Comparison of ENCODE assay signal across 10 cellular contexts in genomic region chr11:58963551-58964075, GRCh38. TPM values are rescaled to one million over a fixed set of nuclear protein-coding genes. Genes with fewer than 3 reads are reported as not detected.
A peak's percentile ranks its signal among the peaks of the same experiment; 100 is the strongest.
DNase-seq lines count a peak whose midpoint lies in the region; TF ChIP-seq lines count a peak whose summit lies in the region.
"Had no signal": no experiment of that assay in that cellular context is flagged by ENCODE, and none has a peak within 500 bp of the region (broad histone marks: within the 10 kb centered on the region; RNA-seq: fewer than 3 reads in every experiment).

No MANE protein-coding gene starts in this region.

- H3K4me3 ChIP-seq in WI38 (ENCODE audit: low read depth, low read length) (peak overlapping the region; percentile 13; the same call in 1 of the 2 replicates), hepatocyte (peak overlapping the region; percentile 52), trophoblast cell (ENCODE audit: low read depth, low read length) (peak overlapping the region; percentile 57)
- H3K4me3 ChIP-seq: colonic mucosa had no signal

- H2BK120ac ChIP-seq in trophoblast cell (ENCODE audit: insufficient read depth, low read length, poor library complexity), result no peak overlapping the region

- H3K79me1 ChIP-seq in trophoblast cell (ENCODE audit: low read length), result no peaks in the 10 kb centered on the region

- H2AFZ ChIP-seq in hepatocyte (peak overlapping the region; percentile 75), trophoblast cell (ENCODE audit: insufficient read depth, low read length, poor library complexity) (peak overlapping the region; percentile 35)

- no peaks in the 10 kb centered on the region for H3K4me1 ChIP-seq in hepatocyte (ENCODE audit: insufficient read depth)
- H3K4me1 ChIP-seq in trophoblast cell (ENCODE audit: control insufficient read depth in 1 of 2, insufficient read depth in 2 of 2, low read length in 2 of 2), result peaks cover 4% of the 10 kb centered on the region in 2 experiments
- H3K4me1 ChIP-seq: colonic mucosa had no signal

- no peak overlapping the region for H4K91ac ChIP-seq in trophoblast cell (ENCODE audit: low read depth, low read length)

- no peaks in the 10 kb centered on the region for H3K9me2 ChIP-seq in hepatocyte (replicated peaks; ENCODE audit: insufficient read depth)

- H2AK5ac ChIP-seq in trophoblast cell (ENCODE audit: low read length), result no peak overlapping the region

- no peaks in the 10 kb centered on the region for H3K9me3 ChIP-seq in hepatocyte (ENCODE audit: low read depth)
- H3K9me3 ChIP-seq in trophoblast cell (ENCODE audit: insufficient read depth, low read depth, low read length), result peaks cover 1% of the 10 kb centered on the region
- H3K9me3 ChIP-seq: colonic mucosa had no signal

- H3K4me2 ChIP-seq in hepatocyte (peak overlapping the region; percentile 79), trophoblast cell (ENCODE audit: low read length) (peak overlapping the region; percentile 63)

- H2BK12ac ChIP-seq in trophoblast cell (ENCODE audit: low read length), result no peak overlapping the region

- TF ChIP-seq CTCF in WI38 (IDR thresholded peaks at IDR 0.05; ENCODE audit: low read depth, low read length) (peak; percentile 36; the same call in 1 of the 2 replicates), hepatocyte (IDR thresholded peaks at IDR 0.05; ENCODE audit: poor library complexity) (peak; percentile 38)

- no peak overlapping the region for H3K4ac ChIP-seq in trophoblast cell (ENCODE audit: low read depth, low read length)

- WGBS in hepatocyte (ENCODE audit: low lambda C conversion rate, missing lambda C conversion rate), result 10% methylated on average over 27 of the region's 27 CpGs
- WGBS in trophoblast cell (ENCODE audit: extremely low coverage, insufficient coverage, insufficient read length), result no CpG with 5 or more reads among the region's 27 CpGs

- DNase-seq in EL (peak; percentile 56), hepatocyte (ENCODE audit: low spot score) (peak; percentile 75), trophoblast cell (peak; percentile 10 to 28), caudate nucleus (lab: John Stamatoyannopoulos, UW) (no peak), amygdala (lab: John Stamatoyannopoulos, UW) (no peak), NCI-H128 (lab: John Stamatoyannopoulos, UW; ENCODE audit: unreplicated experiment) (no peak)
- DNase-seq in activated naive CD4-positive, alpha-beta T cell treated with anti-CD3 and anti-CD28 coated beads, Interleukin-2, amount 50 U/mL, for 16 hours, result no peak
- DNase-seq: colonic mucosa had no signal

- H2BK5ac ChIP-seq in trophoblast cell (ENCODE audit: low read depth, low read length, poor library complexity), result no peak overlapping the region

- H4K8ac ChIP-seq in trophoblast cell (ENCODE audit: low read depth, low read length), result peak overlapping the region; percentile 47

- no peak overlapping the region for H3K14ac ChIP-seq in trophoblast cell (ENCODE audit: low read length)

- H3K27me3 ChIP-seq in hepatocyte, result peaks cover 3% of the 10 kb centered on the region
- no peaks in the 10 kb centered on the region for H3K27me3 ChIP-seq in trophoblast cell (ENCODE audit: insufficient read depth, low read length)
- H3K27me3 ChIP-seq: colonic mucosa had no signal

- H3K36me3 ChIP-seq in hepatocyte (replicated peaks; ENCODE audit: insufficient read depth, low read depth) (no peaks in the 10 kb centered on the region), trophoblast cell (ENCODE audit: control insufficient read depth in 1 of 2, insufficient read depth in 2 of 2, low read length in 2 of 2) (no peaks in the 10 kb centered on the region)
- H3K36me3 ChIP-seq: colonic mucosa had no signal

- no peak overlapping the region for H3K9ac ChIP-seq in trophoblast cell (ENCODE audit: low read length)

- H4K12ac ChIP-seq in trophoblast cell (ENCODE audit: low read depth, low read length), result no peak overlapping the region

- no peak overlapping the region for H3K23ac ChIP-seq in trophoblast cell (ENCODE audit: low read length)

- H3K18ac ChIP-seq in trophoblast cell (ENCODE audit: low read length), result no peak overlapping the region

- H3K79me2 ChIP-seq in hepatocyte, result no peaks in the 10 kb centered on the region
- H3K79me2 ChIP-seq in trophoblast cell (ENCODE audit: control insufficient read depth, insufficient read depth, low read length, poor library complexity), result no peaks in the 10 kb centered on the region

- no peaks in the 10 kb centered on the region for H4K20me1 ChIP-seq in hepatocyte (ENCODE audit: insufficient read depth, poor library complexity, severe bottlenecking)

- H3K27ac ChIP-seq in hepatocyte (peak overlapping the region; percentile 65), trophoblast cell (ENCODE audit: low read depth, low read length) (no peak overlapping the region), caudate nucleus (ENCODE audit: low read depth, low read length) (no peak overlapping the region)
- H3K27ac ChIP-seq: colonic mucosa had no signal

RNA-seq across cellular contexts. Expression of gene GLYATL1, which starts 24.3 kb away (rescaled TPM):
- total RNA-seq in hepatocyte, result 34.1 and 46.7 TPM in 2 replicates
- 2.6 and 6.9 TPM in 2 replicates for polyA plus RNA-seq in hepatocyte
- 0.18 and 0.21 TPM in 2 replicates for polyA plus RNA-seq in trophoblast cell (2013)
- total RNA-seq: OCI-LY7 had no signal

Comparison
In these comparisons a context has a peak if more than half of its experiments do, and no peak if none do; other contexts are left out.
1. DNase-seq: peak in EL (single experiment), hepatocyte (single experiment) and trophoblast cell (2 of 2); none in caudate nucleus (0 of 61), amygdala (0 of 56), activated naive CD4-positive, alpha-beta T cell treated with anti-CD3 and anti-CD28 coated beads, Interleukin-2, amount 50 U/mL, for 16 hours (single experiment) and NCI-H128 (single experiment).
2. Peak in every context shown above with its lines, with median percentiles within 50 percentile points of each other: H3K4me3 ChIP-seq.